16 cellular contexts compared by ENCODE assay signal in genomic region chr3:33019981-33020380, GRCh38.
A peak's percentile ranks its signal among the peaks of the same experiment; 100 is the strongest.
DNase-seq lines count a peak whose midpoint lies in the region; ATAC-seq and TF ChIP-seq lines count a peak whose summit lies in the region.
"Had no signal": no experiment of that assay in that cellular context is flagged by ENCODE, and none has a peak within 500 bp of the region (broad histone marks: within the 10 kb centered on the region; RNA-seq: fewer than 3 reads in every experiment).

No MANE protein-coding gene starts in this region.

- no peak for DNase-seq in activated CD4-positive, alpha-beta T cell treated with anti-CD3 and anti-CD28 coated beads for 36 hours
- DNase-seq in activated CD4-positive, alpha-beta T cell treated with anti-CD3 and anti-CD28 coated beads for 4 hours = no peak
- no peak for DNase-seq in T-helper 17 cell
- DNase-seq in effector memory CD4-positive, alpha-beta T cell = no peak
- no peak for DNase-seq in OCI-M2 (lab: John Stamatoyannopoulos, UW; ENCODE audit: unreplicated experiment)
- DNase-seq in mesothelial cell of epicardium (ENCODE audit: low spot score in 2 of 2, unreplicated experiment in 2 of 2) = no peak
- no peak for DNase-seq in NCI-H526 treated with DMSO at 0.1 percent for 48 hours (lab: John Stamatoyannopoulos, UW)
- DNase-seq: DND-41, GDM1, HCEC 1CT, NCI-H1436, NCI-H2081 treated with DMSO at 0.1 percent for 48 hours, NCI-H446, NCI-H748 treated with DMSO at 0.1 percent for 48 hours had no signal

- POLR2A ChIA-PET in activated CD4-positive, alpha-beta T cell treated with anti-CD3 and anti-CD28 coated beads for 36 hours (lab: Charles Lee) = no interaction called here

- no peaks in the 10 kb centered on the region for H3K27me3 ChIP-seq in effector memory CD4-positive, alpha-beta T cell (replicated peaks; ENCODE audit: control insufficient read depth, insufficient read depth, low read length, poor library complexity, severe bottlenecking)

- H3K4me1 ChIP-seq in effector memory CD4-positive, alpha-beta T cell (ENCODE audit: control insufficient read depth, insufficient read depth, low read length, poor library complexity, severe bottlenecking) = peaks cover 61% of the 10 kb centered on the region
- H3K4me1 ChIP-seq: A549 had no signal

- peaks cover 70% of the 10 kb centered on the region for H3K4me1 Mint-ChIP-seq in activated CD4-positive, alpha-beta T cell treated with anti-CD3 and anti-CD28 coated beads for 36 hours
- H3K4me1 Mint-ChIP-seq in T-helper 17 cell = peaks cover 61% of the 10 kb centered on the region
- peaks cover 9% of the 10 kb centered on the region for H3K4me1 Mint-ChIP-seq in mesothelial cell of epicardium

- H3K27ac ChIP-seq in C4-2B = peak overlapping the region; percentile 14
- peak overlapping the region; percentile 42 for H3K27ac ChIP-seq in effector memory CD4-positive, alpha-beta T cell (ENCODE audit: insufficient read depth, low read length, poor library complexity, severe bottlenecking)
- H3K27ac ChIP-seq: A549 had no signal

- peak overlapping the region; percentile 4 for H3K4me3 ChIP-seq in effector memory CD4-positive, alpha-beta T cell (ENCODE audit: insufficient read depth, low read depth, low read length, poor library complexity, severe bottlenecking)
- H3K4me3 ChIP-seq: A549 had no signal

- ATAC-seq in activated CD4-positive, alpha-beta T cell treated with anti-CD3 and anti-CD28 coated beads for 36 hours = no peak
- no peak for ATAC-seq in T-helper 17 cell
- ATAC-seq: A549 had no signal

- peak overlapping the region; percentile 48 for H3K4me3 Mint-ChIP-seq in activated CD4-positive, alpha-beta T cell treated with anti-CD3 and anti-CD28 coated beads for 36 hours
- H3K4me3 Mint-ChIP-seq in T-helper 17 cell (peak overlapping the region; percentile 81), mesothelial cell of epicardium (no peak overlapping the region)

- no peaks in the 10 kb centered on the region for H3K9me3 Mint-ChIP-seq in activated CD4-positive, alpha-beta T cell treated with anti-CD3 and anti-CD28 coated beads for 36 hours (ENCODE audit: low read depth)
- H3K9me3 Mint-ChIP-seq in mesothelial cell of epicardium = no peaks in the 10 kb centered on the region

- H3K9me3 ChIP-seq in T-helper 17 cell (ENCODE audit: control insufficient read depth, low read length, poor library complexity, severe bottlenecking) = no peaks in the 10 kb centered on the region
- H3K9me3 ChIP-seq in effector memory CD4-positive, alpha-beta T cell (ENCODE audit: control insufficient read depth, low read length) = no peaks in the 10 kb centered on the region
- H3K9me3 ChIP-seq: A549 had no signal

- H3K36me3 ChIP-seq in effector memory CD4-positive, alpha-beta T cell (ENCODE audit: control insufficient read depth, insufficient read depth, low read length) = peaks cover 17% of the 10 kb centered on the region

- H3K27ac Mint-ChIP-seq in activated CD4-positive, alpha-beta T cell treated with anti-CD3 and anti-CD28 coated beads for 36 hours = peak overlapping the region; percentile 82
- H3K27ac Mint-ChIP-seq in T-helper 17 cell (peak overlapping the region; percentile 96), mesothelial cell of epicardium (no peak overlapping the region)

- intact Hi-C loops in activated CD4-positive, alpha-beta T cell treated with anti-CD3 and anti-CD28 coated beads for 36 hours (cut with DNase I, micrococcal nuclease) = no loop called here

- peaks cover 65% of the 10 kb centered on the region for H3K36me3 Mint-ChIP-seq in activated CD4-positive, alpha-beta T cell treated with anti-CD3 and anti-CD28 coated beads for 36 hours (ENCODE audit: low read depth)
- H3K36me3 Mint-ChIP-seq in T-helper 17 cell (ENCODE audit: low read depth) (peaks cover 17% of the 10 kb centered on the region), mesothelial cell of epicardium (peaks cover 21% of the 10 kb centered on the region)

- CTCF ChIA-PET in activated CD4-positive, alpha-beta T cell treated with anti-CD3 and anti-CD28 coated beads for 36 hours (lab: Charles Lee) = interaction anchor here (0.6 to 1.7 kb wide), 4 partner anchors 14 to 72 kb away, joined by 3 to 6 read pairs (median 3); no protein-coding TSS in a partner anchor

- H3K27me3 Mint-ChIP-seq in activated CD4-positive, alpha-beta T cell treated with anti-CD3 and anti-CD28 coated beads for 36 hours = no peaks in the 10 kb centered on the region
- H3K27me3 Mint-ChIP-seq in T-helper 17 cell = no peaks in the 10 kb centered on the region
- H3K27me3 Mint-ChIP-seq in mesothelial cell of epicardium (ENCODE audit: low read depth) = no peaks in the 10 kb centered on the region

- no peak for TF ChIP-seq CTCF in C4-2B (conservative IDR thresholded peaks at IDR 0.05)
- TF ChIP-seq CTCF in mesothelial cell of epicardium (IDR thresholded peaks at IDR 0.05; ENCODE audit: unreplicated experiment) = no peak
